ENCODE assay signal across 19 cellular contexts in the genomic region with DNA sequence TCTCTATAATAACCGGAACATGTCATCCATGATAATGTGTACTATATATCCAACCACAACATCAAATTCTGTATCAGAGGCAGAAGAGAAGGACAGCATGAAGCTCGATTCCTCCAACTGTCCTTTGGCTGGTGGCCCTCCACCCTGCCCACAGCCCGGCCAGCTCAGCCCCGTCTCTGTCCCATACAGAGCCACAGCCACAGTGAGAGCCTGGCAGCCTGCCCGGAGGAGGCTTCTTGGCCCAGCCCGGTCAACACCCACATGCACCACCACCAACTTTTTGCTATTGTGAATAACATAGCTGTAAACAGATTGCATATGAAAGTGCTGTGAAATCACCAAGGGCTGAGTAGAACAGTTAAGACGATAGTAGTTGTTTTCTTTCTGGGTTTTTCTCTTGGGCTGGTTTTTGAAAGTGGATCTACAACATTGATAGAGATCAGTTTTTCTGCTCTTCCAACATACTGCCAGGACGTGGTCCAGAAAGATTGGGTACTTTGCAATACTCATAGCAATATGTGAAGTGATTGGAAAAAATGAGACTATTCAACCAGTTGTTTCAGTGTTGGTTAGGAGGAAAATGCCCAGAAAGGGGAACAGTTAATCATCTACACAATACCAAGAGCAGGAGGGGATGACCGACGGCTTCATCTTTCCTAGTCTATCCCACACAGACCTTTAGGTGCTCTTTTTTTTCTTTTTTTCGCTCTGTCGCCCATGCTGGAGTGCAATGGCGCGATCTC. TPM values are rescaled to one million over a fixed set of nuclear protein-coding genes. Genes with fewer than 3 reads are reported as not detected.
DNase-seq lines count a peak whose midpoint lies in the region; ATAC-seq, FAIRE-seq and TF ChIP-seq lines count a peak whose summit lies in the region.
"Had no signal": no experiment of that assay in that cellular context is flagged by ENCODE, and none has a peak within 500 bp of the region (broad histone marks: within the 10 kb centered on the region; RNA-seq: fewer than 3 reads in every experiment).

No MANE protein-coding gene starts in this region.

- no peak for TF ChIP-seq CTCF in K562 (IDR thresholded peaks at IDR 0.05 in 2 of 3, conservative IDR thresholded peaks at IDR 0.05 in 1 of 3; ENCODE audit: insufficient read depth in 2 of 3, low read depth in 1 of 3, low read length in 3 of 3)

- no peak for TF ChIP-seq EP300 in K562 (IDR thresholded peaks at IDR 0.05; ENCODE audit: low read length)

- peak overlapping the region; percentile 1 for H3K27ac Mint-ChIP-seq in activated naive CD4-positive, alpha-beta T cell treated with anti-CD3 and anti-CD28 coated beads for 36 hours

- H3K27ac ChIP-seq in K562 (ENCODE audit: extremely low read depth, low read depth, low read length) (no peak overlapping the region), caudate nucleus (ENCODE audit: low read depth, low read length) (no peak overlapping the region)
- H3K27ac ChIP-seq: ascending aorta, PC-9 had no signal

- no peaks in the 10 kb centered on the region for H4K20me1 ChIP-seq in K562 (replicated peaks; ENCODE audit: control insufficient read depth, insufficient read depth, low read length)

- CTCF ChIA-PET in activated naive CD4-positive, alpha-beta T cell treated with anti-CD3 and anti-CD28 coated beads for 36 hours (lab: Charles Lee): interaction anchor here (0.7 kb wide), 1 partner anchor 18 kb away, joined by 4 read pairs; no protein-coding TSS in a partner anchor
- CTCF ChIA-PET in K562 (lab: Yijun Ruan, JAX; ENCODE audit: low intra/inter-chr PET ratio): no interaction called here

- H3K4me2 ChIP-seq in K562 (ENCODE audit: insufficient read depth, low read length): no peak overlapping the region
- H3K4me2 ChIP-seq: PC-9 had no signal

- H3K4me3 Mint-ChIP-seq in activated naive CD4-positive, alpha-beta T cell treated with anti-CD3 and anti-CD28 coated beads for 36 hours: no peak overlapping the region

- H3K4me1 ChIP-seq in K562 (replicated peaks in 1 of 2; ENCODE audit: control insufficient read depth in 2 of 2, insufficient read depth in 2 of 2, low read length in 2 of 2): peaks cover 0 to 3% of the 10 kb centered on the region in 2 experiments; a peak in 1 of 5 replicates
- H3K4me1 ChIP-seq: ascending aorta had no signal

- peaks cover 11% of the 10 kb centered on the region for H3K9me3 Mint-ChIP-seq in activated naive CD4-positive, alpha-beta T cell treated with anti-CD3 and anti-CD28 coated beads for 36 hours

- WGBS in K562 (ENCODE audit: insufficient coverage, low coverage, missing lambda C conversion rate): 84% methylated on average over 14 of the region's 14 CpGs

- H3K4me1 Mint-ChIP-seq in activated naive CD4-positive, alpha-beta T cell treated with anti-CD3 and anti-CD28 coated beads for 36 hours (ENCODE audit: low read depth): peaks cover 27% of the 10 kb centered on the region

- peaks cover 28% of the 10 kb centered on the region for H3K36me3 Mint-ChIP-seq in activated naive CD4-positive, alpha-beta T cell treated with anti-CD3 and anti-CD28 coated beads for 36 hours (ENCODE audit: low read depth)

- in situ Hi-C loops in K562 (cut with MboI): no loop called here

- POLR2A ChIA-PET in K562 (lab: Yijun Ruan, JAX): interaction anchor here (0.6 kb wide), 1 partner anchor 932 kb away, joined by 3 read pairs; no protein-coding TSS in a partner anchor

- peak; percentile 42 for ATAC-seq in GM21423 (IDR thresholded peaks at IDR 0.05; ENCODE audit: unreplicated experiment)
- no peak for ATAC-seq in K562
- ATAC-seq: SK-N-SH treated with all-trans-retinoic acid at 6 μM for 48 hours had no signal

- TF ChIP-seq RAD21 in K562 (CRISPR knock-in tag; conservative IDR thresholded peaks at IDR 0.05 in 1 of 2, IDR thresholded peaks at IDR 0.05 in 1 of 2): no peak

- FAIRE-seq in K562 (lab: Jason Lieb, UNC): no peak
- FAIRE-seq: islet of Langerhans, TTC549 had no signal

- no peaks in the 10 kb centered on the region for H3K27me3 ChIP-seq in K562 (ENCODE audit: control insufficient read depth in 2 of 2, insufficient read depth in 2 of 2, low read length in 2 of 2)
- H3K27me3 ChIP-seq: ascending aorta had no signal

- H3K27me3 Mint-ChIP-seq in activated naive CD4-positive, alpha-beta T cell treated with anti-CD3 and anti-CD28 coated beads for 36 hours (ENCODE audit: low read depth): peaks cover 7% of the 10 kb centered on the region

- no TSS peak for BruUV-seq in K562 (replicated peaks; lab: Mats Ljungman, UMichigan)

- peak; percentile 36 for DNase-seq in activated naive CD4-positive, alpha-beta T cell treated with anti-CD3 and anti-CD28 coated beads for 36 hours
- no peak for DNase-seq in activated naive CD4-positive, alpha-beta T cell (lab: John Stamatoyannopoulos, UW)
- DNase-seq in K562 (ENCODE audit: extremely low read depth in 1 of 4, low spot score in 3 of 4) (no peak), anterior cingulate cortex (lab: John Stamatoyannopoulos, UW) (no peak), caudate nucleus (lab: John Stamatoyannopoulos, UW) (no peak), DMS 273 (lab: John Stamatoyannopoulos, UW; ENCODE audit: unreplicated experiment) (no peak)
- DNase-seq in stimulated activated CD8-positive, alpha-beta memory T cell treated with anti-CD3 and anti-CD28 coated beads, Interleukin-4, amount 100 ng/mL, for 48 hours: peak; percentile 50
- DNase-seq: GDM1, head of caudate nucleus, midbrain, NCI-H2029, NCI-H524, nucleus accumbens, PC-9 had no signal

- no peak overlapping the region for H3K9ac ChIP-seq in K562 (ENCODE audit: insufficient read depth in 1 of 2, low read depth in 2 of 2, low read length in 2 of 2)

- no peak overlapping the region for H3K4me3 ChIP-seq in K562
- H3K4me3 ChIP-seq: ascending aorta, PC-9 had no signal

- no peak overlapping the region for H2AFZ ChIP-seq in K562 (ENCODE audit: low read depth, low read length)
- H2AFZ ChIP-seq: PC-9 had no signal

- no peaks in the 10 kb centered on the region for H3K9me3 ChIP-seq in K562 (replicated peaks; ENCODE audit: control insufficient read depth, insufficient read depth, low read depth, low read length)
- H3K9me3 ChIP-seq: ascending aorta had no signal

- intact Hi-C loops in activated naive CD4-positive, alpha-beta T cell treated with anti-CD3 and anti-CD28 coated beads for 36 hours (cut with micrococcal nuclease): loop anchor here (1.0 kb wide), 1 partner anchor 26 kb away; the partner anchor contains the start of gene PEX26
- intact Hi-C loops in K562 (cut with micrococcal nuclease): loop anchor here (10.0 kb wide), 1 partner anchor 79 kb away; the partner anchor contains the start of gene MICAL3

- TF ChIP-seq POLR2A in K562 (conservative IDR thresholded peaks at IDR 0.05): no peak

- no peaks in the 10 kb centered on the region for H3K9me1 ChIP-seq in K562 (ENCODE audit: control insufficient read depth, insufficient read depth, low read length)

- peaks cover 3% of the 10 kb centered on the region; the same call in 1 of the 3 replicates for H3K36me3 ChIP-seq in K562 (ENCODE audit: control insufficient read depth, insufficient read depth, low read length)

- H3K79me2 ChIP-seq in K562 (ENCODE audit: control insufficient read depth, insufficient read depth, low read length): no peaks in the 10 kb centered on the region

RNA-seq across cellular contexts. Expression of gene TUBA8, which starts 6.9 kb away (rescaled TPM):
- under 1 TPM in 1 of 2 experiments, not detected in 1; 0.25 TPM for total RNA-seq in activated naive CD4-positive, alpha-beta T cell treated with anti-CD3 and anti-CD28 coated beads for 36 hours
- total RNA-seq in K562 (2011; cell fraction: chromatin; rRNA removed; ENCODE audit: low replicate concordance): 1.1 and 2.5 TPM in 2 replicates
- 0.79 and 1.7 TPM in 2 replicates for total RNA-seq in K562 (2011; cell fraction: nucleolus; rRNA removed)
- total RNA-seq in K562 (2011; cell fraction: nucleoplasm; rRNA removed): 1.1 and 1.3 TPM in 2 replicates
- total RNA-seq in K562 (2014; rRNA removed) (0.73 and 0.78 TPM in 2 replicates), K562 (2014; rRNA removed; fragmentation: Illumina TruSeq; extraction: Trizol) (0.48 and 0.65 TPM in 2 replicates), K562 (2015; rRNA removed; fragmentation: Illumina TruSeq; extraction: Trizol) (0.53 and 0.76 TPM in 2 replicates), K562 (2021) (1.0 and 1.4 TPM in 2 replicates)
- polyA plus RNA-seq in K562 (2011; rRNA removed) (0.65 and 1.2 TPM in 2 replicates), K562 (2014; fragmentation: Illumina TruSeq; extraction: Trizol) (0.86 and 1.1 TPM in 2 replicates), K562 (2014; fragmentation: Nextera tagmentation; extraction: Ambion mirVana) (under 1 TPM; 0.07 to 0.28 TPM), K562 (2014; rRNA removed) (0.60 and 1.3 TPM in 2 replicates)
- 1.0 and 2.3 TPM in 2 replicates for polyA plus RNA-seq in K562 (2011; cell fraction: cytosol; rRNA removed)
- 2.6 and 3.3 TPM in 2 replicates for polyA plus RNA-seq in K562 (2011; cell fraction: nucleus; rRNA removed)
- 0.13 and 0.28 TPM in 2 replicates for polyA plus RNA-seq in K562 (2012)
- 0.51 and 0.56 TPM in 2 replicates for polyA minus RNA-seq in K562 (2011; rRNA and poly(A)+ RNA removed)
- polyA minus RNA-seq in K562 (2011; cell fraction: cytosol; rRNA and poly(A)+ RNA removed): 0.91 TPM in 1 of 2 replicates, not detected in the other
- polyA minus RNA-seq in K562 (2011; cell fraction: nucleus; rRNA and poly(A)+ RNA removed): 0.11 and 0.40 TPM in 2 replicates
- total RNA-seq: ascending aorta had no signal

RNA-seq across cellular contexts. Expression of gene PEX26, which starts 25.9 kb away (rescaled TPM):
- 10 to 100 TPM; 47.6 to 48.2 TPM for total RNA-seq in activated naive CD4-positive, alpha-beta T cell treated with anti-CD3 and anti-CD28 coated beads for 36 hours
- total RNA-seq in K562 (2011; cell fraction: chromatin; rRNA removed; ENCODE audit: low replicate concordance): 19.0 and 32.2 TPM in 2 replicates
- 21.4 and 24.3 TPM in 2 replicates for total RNA-seq in K562 (2011; cell fraction: nucleolus; rRNA removed)
- 22.4 and 37.3 TPM in 2 replicates for total RNA-seq in K562 (2011; cell fraction: nucleoplasm; rRNA removed)
- 17.4 and 23.3 TPM in 2 replicates for total RNA-seq in K562 (2014; rRNA removed)
- total RNA-seq in K562 (2014; rRNA removed; fragmentation: Illumina TruSeq; extraction: Trizol): 14.4 and 15.6 TPM in 2 replicates
- 12.6 and 13.3 TPM in 2 replicates for total RNA-seq in K562 (2015; rRNA removed; fragmentation: Illumina TruSeq; extraction: Trizol)
- total RNA-seq in K562 (2021): 35.8 and 39.6 TPM in 2 replicates
- polyA plus RNA-seq in K562 (2011; rRNA removed): 19.0 and 21.9 TPM in 2 replicates
- 21.6 and 31.5 TPM in 2 replicates for polyA plus RNA-seq in K562 (2011; cell fraction: cytosol; rRNA removed)
- 17.8 and 23.4 TPM in 2 replicates for polyA plus RNA-seq in K562 (2011; cell fraction: nucleus; rRNA removed)
- polyA plus RNA-seq in K562 (2012): 18.4 and 21.4 TPM in 2 replicates
- 20.5 and 21.0 TPM in 2 replicates for polyA plus RNA-seq in K562 (2014; fragmentation: Illumina TruSeq; extraction: Trizol)
- polyA plus RNA-seq in K562 (2014; fragmentation: Nextera tagmentation; extraction: Ambion mirVana): under 1 TPM; 0.35 to 0.72 TPM
- 19.5 and 23.1 TPM in 2 replicates for polyA plus RNA-seq in K562 (2014; rRNA removed)
- polyA minus RNA-seq in K562 (2011; rRNA and poly(A)+ RNA removed): 14.3 and 21.6 TPM in 2 replicates
- 12.3 and 19.2 TPM in 2 replicates for polyA minus RNA-seq in K562 (2011; cell fraction: cytosol; rRNA and poly(A)+ RNA removed)
- 8.6 and 12.6 TPM in 2 replicates for polyA minus RNA-seq in K562 (2011; cell fraction: nucleus; rRNA and poly(A)+ RNA removed)

RNA-seq across cellular contexts. Expression of gene USP18, which starts 46.3 kb away (rescaled TPM):
- 10 to 100 TPM; 13.4 to 13.9 TPM for total RNA-seq in activated naive CD4-positive, alpha-beta T cell treated with anti-CD3 and anti-CD28 coated beads for 36 hours
- 0.19 and 0.21 TPM in 2 replicates for total RNA-seq in K562 (2011; cell fraction: chromatin; rRNA removed; ENCODE audit: low replicate concordance)
- 0.26 and 0.33 TPM in 2 replicates for total RNA-seq in K562 (2011; cell fraction: nucleolus; rRNA removed)
- total RNA-seq in K562 (2011; cell fraction: nucleoplasm; rRNA removed): 0.29 TPM in 1 of 2 replicates, not detected in the other
- total RNA-seq in K562 (2014; rRNA removed) (1.2 TPM in 2 replicates), K562 (2014; rRNA removed; fragmentation: Illumina TruSeq; extraction: Trizol) (0.26 and 0.73 TPM in 2 replicates), K562 (2015; rRNA removed; fragmentation: Illumina TruSeq; extraction: Trizol) (0.76 and 0.79 TPM in 2 replicates), K562 (2021) (0.62 and 0.63 TPM in 2 replicates)
- polyA plus RNA-seq in K562 (2011; rRNA removed) (0.38 and 0.56 TPM in 2 replicates), K562 (2014; fragmentation: Illumina TruSeq; extraction: Trizol) (0.85 and 0.87 TPM in 2 replicates), K562 (2014; fragmentation: Nextera tagmentation; extraction: Ambion mirVana) (under 1 TPM; 0.30 to 0.55 TPM), K562 (2014; rRNA removed) (0.56 and 0.65 TPM in 2 replicates)
- polyA plus RNA-seq in K562 (2011; cell fraction: cytosol; rRNA removed): 0.31 and 0.48 TPM in 2 replicates
- 0.24 and 0.50 TPM in 2 replicates for polyA plus RNA-seq in K562 (2011; cell fraction: nucleus; rRNA removed)
- 1.3 and 2.6 TPM in 2 replicates for polyA plus RNA-seq in K562 (2012)
- 0.36 and 0.63 TPM in 2 replicates for polyA minus RNA-seq in K562 (2011; rRNA and poly(A)+ RNA removed)
- polyA minus RNA-seq in K562 (2011; cell fraction: cytosol; rRNA and poly(A)+ RNA removed): not detected in 2 replicates
- not detected in 2 replicates for polyA minus RNA-seq in K562 (2011; cell fraction: nucleus; rRNA and poly(A)+ RNA removed)

Comparison
In these comparisons a context has a peak if more than half of its experiments do, and no peak if none do; other contexts are left out.
1. DNase-seq: peak in activated naive CD4-positive, alpha-beta T cell treated with anti-CD3 and anti-CD28 coated beads for 36 hours (single experiment) and stimulated activated CD8-positive, alpha-beta memory T cell treated with anti-CD3 and anti-CD28 coated beads, Interleukin-4, amount 100 ng/mL, for 48 hours (single experiment); none in activated naive CD4-positive, alpha-beta T cell (0 of 4), K562 (0 of 4), anterior cingulate cortex (0 of 58), caudate nucleus (0 of 61) and DMS 273 (single experiment).
2. RNA of gene USP18, which starts 46.3 kb away (total RNA-seq): 13.4 to 13.9 TPM in activated naive CD4-positive, alpha-beta T cell treated with anti-CD3 and anti-CD28 coated beads for 36 hours; 0.19 to 1.2 TPM in K562; every median in the first group is over 4 times any median in the second.